In genomic region chr16:4477966-4478365, GRCh38 we compare ENCODE assay signal across 1 cellular context.
TF ChIP-seq lines count a peak whose summit lies in the region.

No MANE protein-coding gene starts in this region.

TF ChIP-seq in HepG2, 621 proteins besides CTCF, POLR2A, EP300 and RAD21:
- TF ChIP-seq FOSL2 (CRISPR knock-in tag; IDR thresholded peaks at IDR 0.05) (peak; percentile 61), DNMT3B (CRISPR knock-in tag; conservative IDR thresholded peaks at IDR 0.05) (no peak), DMAP1 (CRISPR knock-in tag; IDR thresholded peaks at IDR 0.05) (0 out of 2 replicates have a peak, but pooled peaks have one; percentile 5), HBP1 (CRISPR knock-in tag; IDR thresholded peaks at IDR 0.05; ENCODE audit: low read depth) (no peak)
